ENCODE assay signal across 15 cellular contexts in the genomic region with DNA sequence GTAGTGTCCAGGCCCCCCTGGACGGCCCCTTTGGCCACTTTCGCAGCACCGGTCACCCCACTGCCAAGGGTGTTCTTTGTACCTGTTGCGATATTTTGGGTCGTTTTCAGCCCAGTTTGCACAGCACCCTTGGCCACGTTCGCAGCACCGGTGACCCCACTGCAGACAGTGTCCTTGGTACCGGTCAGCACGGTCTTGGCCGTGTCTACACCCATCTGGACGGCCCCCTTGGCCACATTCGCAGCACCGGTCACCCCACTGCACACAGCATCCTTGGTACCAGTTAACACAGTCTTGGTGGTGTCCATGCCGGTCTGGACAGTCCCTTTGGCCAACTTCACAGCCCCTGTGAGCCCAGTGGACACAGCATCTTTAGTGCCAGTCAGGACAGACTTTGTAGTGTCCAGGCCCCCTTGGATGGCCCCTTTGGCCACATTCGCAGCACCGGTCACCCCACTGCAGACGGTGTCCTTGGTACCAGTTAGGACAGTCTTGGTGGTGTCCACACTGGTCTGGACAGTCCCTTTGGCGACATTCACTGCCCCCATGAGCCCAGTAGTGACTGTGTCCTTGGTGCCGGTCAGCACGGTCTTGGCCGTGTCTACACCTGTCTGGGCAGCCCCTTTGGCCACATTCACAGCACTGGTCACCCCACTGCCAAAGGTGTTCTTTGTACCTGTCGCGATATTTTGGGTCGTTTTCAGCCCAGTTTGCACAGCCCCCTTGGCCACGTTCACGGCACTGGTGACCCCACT. TPM values are rescaled to one million over a fixed set of nuclear protein-coding genes. Genes with fewer than 3 reads are reported as not detected.
"Had no signal": no experiment of that assay in that cellular context is flagged by ENCODE, and none has a peak within 500 bp of the region (broad histone marks: within the 10 kb centered on the region; RNA-seq: fewer than 3 reads in every experiment).

No MANE protein-coding gene starts in this region.

- H3K4me1 ChIP-seq: tibial nerve, upper lobe of right lung, vagina had no signal

- H3K27me3 ChIP-seq: testis, upper lobe of right lung, vagina had no signal

- H3K4me3 ChIP-seq: mucosa of descending colon, spleen, testis, tibial nerve, upper lobe of right lung, vagina had no signal

- H3K36me3 ChIP-seq: upper lobe of right lung, vagina had no signal

- ATAC-seq: mucosa of descending colon; naive thymus-derived CD8-positive, alpha-beta T cell had no signal

- H3K9me3 ChIP-seq: mucosa of descending colon, spleen, testis, tibial nerve, upper lobe of right lung, vagina had no signal

- H3K27ac ChIP-seq: spleen, testis, tibial nerve, upper lobe of right lung, vagina had no signal

- DNase-seq: effector memory CD4-positive, alpha-beta T cell; islet precursor cell; mammary epithelial cell; mucosa of descending colon; naive thymus-derived CD8-positive, alpha-beta T cell; spleen; stimulated activated CD4-positive, alpha-beta T cell treated with anti-CD3 and anti-CD28 coated beads, Interleukin-15, amount 100 ng/mL, for 24 hours; stimulated activated CD4-positive, alpha-beta T cell treated with anti-CD3 and anti-CD28 coated beads, Interleukin-1b, Interleukin-23, amount 100 ng/mL, for 48 hours; stimulated activated CD4-positive, alpha-beta T cell treated with anti-CD3 and anti-CD28 coated beads, Interleukin-4, amount 100 ng/mL, for 24 hours; testis; upper lobe of right lung had no signal

RNA-seq across cellular contexts. Expression of a gene that starts 6.8 kb away (rescaled TPM):
- total RNA-seq: osteocyte had no signal

RNA-seq across cellular contexts. Expression of a gene that starts 23.5 kb away (rescaled TPM):
- total RNA-seq: fibroblast of lung, osteocyte had no signal

RNA-seq across cellular contexts. Expression of a gene that starts 28.4 kb away (rescaled TPM):
- total RNA-seq: fibroblast of lung; mammary epithelial cell; naive thymus-derived CD8-positive, alpha-beta T cell; osteocyte had no signal
